1 cellular context compared by ENCODE assay signal in the genomic region with DNA sequence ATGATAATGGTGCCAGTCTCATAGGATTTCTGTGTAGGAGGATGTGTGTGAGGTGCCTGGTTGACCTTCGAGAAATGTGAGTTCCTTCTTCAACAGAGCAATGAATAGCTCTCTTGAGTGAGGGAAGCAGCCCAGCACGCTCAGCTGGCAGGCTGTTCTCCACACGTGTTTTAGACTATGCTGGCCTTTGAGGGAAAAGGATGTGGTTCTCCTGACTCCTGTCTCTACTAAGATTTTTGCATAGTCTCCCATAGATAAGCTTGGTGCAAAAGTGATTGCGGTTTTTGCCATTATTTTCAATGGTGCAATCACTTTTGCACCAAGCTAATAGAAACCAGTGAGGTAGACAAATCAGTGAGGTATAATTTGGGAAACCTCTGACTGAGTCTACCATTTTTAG.
A peak's percentile ranks its signal among the peaks of the same experiment; 100 is the strongest.
TF ChIP-seq lines count a peak whose summit lies in the region.

No MANE protein-coding gene starts in this region.

TF ChIP-seq in HepG2, 621 proteins besides CTCF, POLR2A, EP300 and RAD21:
- TF ChIP-seq, protein P1, sequence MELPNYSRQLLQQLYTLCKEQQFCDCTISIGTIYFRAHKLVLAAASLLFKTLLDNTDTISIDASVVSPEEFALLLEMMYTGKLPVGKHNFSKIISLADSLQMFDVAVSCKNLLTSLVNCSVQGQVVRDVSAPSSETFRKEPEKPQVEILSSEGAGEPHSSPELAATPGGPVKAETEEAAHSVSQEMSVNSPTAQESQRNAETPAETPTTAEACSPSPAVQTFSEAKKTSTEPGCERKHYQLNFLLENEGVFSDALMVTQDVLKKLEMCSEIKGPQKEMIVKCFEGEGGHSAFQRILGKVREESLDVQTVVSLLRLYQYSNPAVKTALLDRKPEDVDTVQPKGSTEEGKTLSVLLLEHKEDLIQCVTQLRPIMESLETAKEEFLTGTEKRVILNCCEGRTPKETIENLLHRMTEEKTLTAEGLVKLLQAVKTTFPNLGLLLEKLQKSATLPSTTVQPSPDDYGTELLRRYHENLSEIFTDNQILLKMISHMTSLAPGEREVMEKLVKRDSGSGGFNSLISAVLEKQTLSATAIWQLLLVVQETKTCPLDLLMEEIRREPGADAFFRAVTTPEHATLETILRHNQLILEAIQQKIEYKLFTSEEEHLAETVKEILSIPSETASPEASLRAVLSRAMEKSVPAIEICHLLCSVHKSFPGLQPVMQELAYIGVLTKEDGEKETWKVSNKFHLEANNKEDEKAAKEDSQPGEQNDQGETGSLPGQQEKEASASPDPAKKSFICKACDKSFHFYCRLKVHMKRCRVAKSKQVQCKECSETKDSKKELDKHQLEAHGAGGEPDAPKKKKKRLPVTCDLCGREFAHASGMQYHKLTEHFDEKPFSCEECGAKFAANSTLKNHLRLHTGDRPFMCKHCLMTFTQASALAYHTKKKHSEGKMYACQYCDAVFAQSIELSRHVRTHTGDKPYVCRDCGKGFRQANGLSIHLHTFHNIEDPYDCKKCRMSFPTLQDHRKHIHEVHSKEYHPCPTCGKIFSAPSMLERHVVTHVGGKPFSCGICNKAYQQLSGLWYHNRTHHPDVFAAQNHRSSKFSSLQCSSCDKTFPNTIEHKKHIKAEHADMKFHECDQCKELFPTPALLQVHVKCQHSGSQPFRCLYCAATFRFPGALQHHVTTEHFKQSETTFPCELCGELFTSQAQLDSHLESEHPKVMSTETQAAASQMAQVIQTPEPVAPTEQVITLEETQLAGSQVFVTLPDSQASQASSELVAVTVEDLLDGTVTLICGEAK (IDR thresholded peaks at IDR 0.05), result peak; percentile 82
- TF ChIP-seq, protein P1 (CRISPR knock-in tag; IDR thresholded peaks at IDR 0.05), result no peak
- TF ChIP-seq, protein P2, sequence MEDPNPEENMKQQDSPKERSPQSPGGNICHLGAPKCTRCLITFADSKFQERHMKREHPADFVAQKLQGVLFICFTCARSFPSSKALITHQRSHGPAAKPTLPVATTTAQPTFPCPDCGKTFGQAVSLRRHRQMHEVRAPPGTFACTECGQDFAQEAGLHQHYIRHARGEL (CRISPR knock-in tag; IDR thresholded peaks at IDR 0.05), result no peak
